In the genomic region with DNA sequence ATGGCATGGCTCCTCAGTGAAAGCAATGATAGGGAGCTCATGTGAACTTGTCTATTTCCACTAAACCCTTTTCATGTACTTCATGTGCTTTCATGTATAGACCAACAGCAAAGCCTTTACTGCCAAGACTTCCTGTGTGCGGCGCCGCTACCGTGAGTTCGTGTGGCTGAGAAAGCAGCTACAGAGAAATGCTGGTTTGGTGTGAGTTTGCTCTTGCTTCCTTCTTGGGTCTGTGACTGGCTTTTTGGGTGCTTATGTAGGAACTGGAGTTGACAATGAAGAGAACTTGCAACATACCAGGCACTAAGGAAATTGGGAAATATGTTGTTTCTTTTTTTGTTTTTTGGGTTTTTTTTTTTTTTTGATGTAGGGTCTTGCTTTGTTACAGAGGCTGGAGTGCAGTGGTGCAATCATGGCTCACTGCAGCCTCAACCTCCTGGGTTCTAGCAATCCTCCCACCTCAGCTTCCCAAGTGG, we compare ENCODE assay signal across 8 cellular contexts. TPM values are rescaled to one million over a fixed set of nuclear protein-coding genes. Genes with fewer than 3 reads are reported as not detected.
DNase-seq lines count a peak whose midpoint lies in the region; ATAC-seq and TF ChIP-seq lines count a peak whose summit lies in the region.

No MANE protein-coding gene starts in this region.

- intact Hi-C loops in thyroid gland (cut with DNase I) (no loop called here), aorta (cut with DNase I) (no loop called here)

- H3K36me3 ChIP-seq in thyroid gland (peaks cover 3 to 15% of the 10 kb centered on the region in 2 donors), aorta (ENCODE audit: control insufficient read depth in 1 of 2, insufficient read depth in 2 of 2, low read length in 1 of 2) (no peaks in the 10 kb centered on the region)

- H3K9me3 ChIP-seq in thyroid gland (no peaks in the 10 kb centered on the region), aorta (ENCODE audit: control insufficient read depth, low read length) (no peaks in the 10 kb centered on the region)

- H3K4me3 ChIP-seq in thyroid gland (replicated peaks in 1 of 3) (no peak overlapping the region), aorta (ENCODE audit: low read length in 2 of 2) (no peak overlapping the region)

- H3K27ac Mint-ChIP-seq in activated CD8-positive, alpha-beta memory T cell treated with anti-CD3 and anti-CD28 coated beads, Interleukin-2, amount 10 ng/mL, durations not matched to agents 7 days and 5 days = peak overlapping the region; percentile 95

- in situ Hi-C loops in GM13977 (cut with MboI; ENCODE audit: low pct_unique_long_range_greater_than_20kb, low sequenced_read_pairs, unreplicated experiment) = no loop called here

- peak; percentile 34 for ATAC-seq in HG03442 (IDR thresholded peaks at IDR 0.05; ENCODE audit: unreplicated experiment)
- peak; percentile 86 for ATAC-seq in activated CD8-positive, alpha-beta memory T cell treated with anti-CD3 and anti-CD28 coated beads, Interleukin-2, amount 10 ng/mL, durations not matched to agents 7 days and 5 days
- ATAC-seq in aorta (ENCODE audit: low FRiP score) = no peak
- no peak for ATAC-seq in GM18873 (IDR thresholded peaks at IDR 0.05; ENCODE audit: low FRiP score, unreplicated experiment)

- H3K4me1 Mint-ChIP-seq in activated CD8-positive, alpha-beta memory T cell treated with anti-CD3 and anti-CD28 coated beads, Interleukin-2, amount 10 ng/mL, durations not matched to agents 7 days and 5 days = peaks cover 45% of the 10 kb centered on the region

- no peaks in the 10 kb centered on the region for H3K9me3 Mint-ChIP-seq in activated CD8-positive, alpha-beta memory T cell treated with anti-CD3 and anti-CD28 coated beads, Interleukin-2, amount 10 ng/mL, durations not matched to agents 7 days and 5 days (ENCODE audit: low read depth)

- H3K27ac ChIP-seq in thyroid gland (no peak overlapping the region), aorta (ENCODE audit: low read depth in 1 of 2, low read length in 2 of 2) (no peak overlapping the region)

- CTCF ChIA-PET in activated CD8-positive, alpha-beta memory T cell treated with anti-CD3 and anti-CD28 coated beads, Interleukin-2, amount 10 ng/mL, durations not matched to agents 7 days and 5 days (lab: Charles Lee) = interaction anchor here (0.8 to 4.9 kb wide), 13 partner anchors 11 to 510 kb away, joined by 3 to 28 read pairs (median 4); a partner anchor contains a TSS

- no peaks in the 10 kb centered on the region for H3K27me3 Mint-ChIP-seq in activated CD8-positive, alpha-beta memory T cell treated with anti-CD3 and anti-CD28 coated beads, Interleukin-2, amount 10 ng/mL, durations not matched to agents 7 days and 5 days

- H3K4me1 ChIP-seq in thyroid gland (peaks cover 16 to 26% of the 10 kb centered on the region in 2 donors), aorta (ENCODE audit: control insufficient read depth in 1 of 2, insufficient read depth in 2 of 2, low read length in 2 of 2) (no peaks in the 10 kb centered on the region)

- H3K36me3 Mint-ChIP-seq in activated CD8-positive, alpha-beta memory T cell treated with anti-CD3 and anti-CD28 coated beads, Interleukin-2, amount 10 ng/mL, durations not matched to agents 7 days and 5 days = peaks cover 21% of the 10 kb centered on the region

- WGBS in thyroid gland, 2 donors = 90 to 97% methylated on average over 5 of the region's 5 CpGs
- WGBS in aorta, 2 donors = 93 to 94% methylated on average over 5 of the region's 5 CpGs

- H3K4me3 Mint-ChIP-seq in activated CD8-positive, alpha-beta memory T cell treated with anti-CD3 and anti-CD28 coated beads, Interleukin-2, amount 10 ng/mL, durations not matched to agents 7 days and 5 days = peak overlapping the region; percentile 49

- no peak for TF ChIP-seq CTCF in GM13977 (IDR thresholded peaks at IDR 0.05; ENCODE audit: extremely low read depth, insufficient read depth, missing control alignments)
- TF ChIP-seq CTCF in thyroid gland (IDR thresholded peaks at IDR 0.05) = no peak

- H3K27me3 ChIP-seq in thyroid gland (no peaks in the 10 kb centered on the region), aorta (ENCODE audit: control insufficient read depth in 1 of 2, insufficient read depth in 2 of 2, low read length in 1 of 2) (no peaks in the 10 kb centered on the region)

- no peak for TF ChIP-seq POLR2A in thyroid gland (IDR thresholded peaks at IDR 0.05)

- DNase-seq in GM13977 (ENCODE audit: low spot score) (peak; percentile 57), mucosa of gallbladder (ENCODE audit: low spot score) (peak; percentile 12), thyroid gland (no peak), aorta (no peak), NCI-H526 treated with DMSO at 0.1 percent for 48 hours (lab: John Stamatoyannopoulos, UW) (no peak)
- DNase-seq in activated CD8-positive, alpha-beta memory T cell treated with anti-CD3 and anti-CD28 coated beads, Interleukin-2, amount 10 ng/mL, durations not matched to agents 7 days and 5 days = peak; percentile 78

RNA-seq across cellular contexts. Expression of a gene that starts 5.7 kb away (rescaled TPM):
- 10 to 100 TPM; 25.1 to 32.6 TPM for total RNA-seq in activated CD8-positive, alpha-beta memory T cell treated with anti-CD3 and anti-CD28 coated beads, Interleukin-2, amount 10 ng/mL, durations not matched to agents 7 days and 5 days
- total RNA-seq in mucosa of gallbladder = 21.8 TPM
- total RNA-seq in thyroid gland = 10 to 100 TPM; 20.3 to 23.4 (median 22.0) TPM
- 10 to 100 TPM; 17.4 to 18.8 TPM for total RNA-seq in aorta
- 10 to 100 TPM; 11.7 to 17.2 TPM for polyA plus RNA-seq in aorta

RNA-seq across cellular contexts. Expression of a gene that starts 12.0 kb away (rescaled TPM):
- 10 to 100 TPM; 46.3 to 47.8 TPM for total RNA-seq in activated CD8-positive, alpha-beta memory T cell treated with anti-CD3 and anti-CD28 coated beads, Interleukin-2, amount 10 ng/mL, durations not matched to agents 7 days and 5 days
- total RNA-seq in mucosa of gallbladder (41.9 TPM), thyroid gland (10 to 100 TPM; 33.0 to 49.1 (median 38.2) TPM), aorta (10 to 100 TPM; 45.6 to 81.1 TPM)
- polyA plus RNA-seq in aorta = 10 to 100 TPM; 33.3 to 52.3 TPM

Comparison
In these comparisons a context has a peak if more than half of its experiments do, and no peak if none do; other contexts are left out.
1. DNase-seq: peak in GM13977 (single experiment), activated CD8-positive, alpha-beta memory T cell treated with anti-CD3 and anti-CD28 coated beads, Interleukin-2, amount 10 ng/mL, durations not matched to agents 7 days and 5 days (single experiment) and mucosa of gallbladder (single experiment); none in thyroid gland (0 of 2), aorta (0 of 2) and NCI-H526 treated with DMSO at 0.1 percent for 48 hours (single experiment).
2. ATAC-seq: peak in HG03442 (single experiment) and activated CD8-positive, alpha-beta memory T cell treated with anti-CD3 and anti-CD28 coated beads, Interleukin-2, amount 10 ng/mL, durations not matched to agents 7 days and 5 days (single experiment); none in aorta (single experiment) and GM18873 (single experiment).